ENCODE assay signal across 1 cellular context in genomic region chr19:49113762-49114629, GRCh38.
A peak's percentile ranks its signal among the peaks of the same experiment; 100 is the strongest.
TF ChIP-seq lines count a peak whose summit lies in the region.

LIN7B (plus strand) TSS chr19:49114370; CDS start chr19:49114405, 35 bp downstream.

TF ChIP-seq in HEK293, 187 proteins besides CTCF, POLR2A, EP300 and RAD21 (continued from another document and continues in another):
- TF ChIP-seq ZNF518A (tag by site-specific recombination; conservative IDR thresholded peaks at IDR 0.05; ENCODE audit: low read depth) (no peak), ZNF660 (tag by site-specific recombination; IDR thresholded peaks at IDR 0.05) (peak; percentile 30; the same call in 1 of the 2 replicates), ZNF398 (tag by site-specific recombination; IDR thresholded peaks at IDR 0.05) (0 out of 2 replicates have a peak, but pooled peaks have one; percentile 27), ZNF514 (tag by site-specific recombination; IDR thresholded peaks at IDR 0.05) (no peak), INSM2 (tag by site-specific recombination; IDR thresholded peaks at IDR 0.05) (no peak), ZNF555 (tag by site-specific recombination; conservative IDR thresholded peaks at IDR 0.05) (no peak), ZNF214 (tag by site-specific recombination; IDR thresholded peaks at IDR 0.05; ENCODE audit: borderline replicate concordance) (no peak), SP2 (tag by site-specific recombination; IDR thresholded peaks at IDR 0.05) (peak; percentile 52), ZNF521 (tag by site-specific recombination; IDR thresholded peaks at IDR 0.05) (no peak), ZNF639 (tag by site-specific recombination; IDR thresholded peaks at IDR 0.05) (0 out of 2 replicates have a peak, but pooled peaks have one; percentile 15), GLIS1 (tag by site-specific recombination; IDR thresholded peaks at IDR 0.05) (peak; percentile 89), HIC1 (tag by site-specific recombination; IDR thresholded peaks at IDR 0.05) (no peak), ZNF391 (tag by site-specific recombination; IDR thresholded peaks at IDR 0.05; ENCODE audit: borderline replicate concordance, low read depth) (no peak), SETDB1 (IDR thresholded peaks at IDR 0.05; ENCODE audit: insufficient read length, low read length) (no peak), ZIC2 (tag by site-specific recombination; IDR thresholded peaks at IDR 0.05) (peak; percentile 56; the same call in 1 of the 2 replicates), KLF8 (tag by site-specific recombination; IDR thresholded peaks at IDR 0.05) (peak; percentile 73; the same call in 1 of the 2 replicates), WT1 (tag by site-specific recombination; IDR thresholded peaks at IDR 0.05) (no peak), ZSCAN23 (tag by site-specific recombination; IDR thresholded peaks at IDR 0.05) (no peak), ZNF830 (tag by site-specific recombination; IDR thresholded peaks at IDR 0.05; ENCODE audit: low read depth) (no peak), GFI1B (tag by site-specific recombination; IDR thresholded peaks at IDR 0.05) (no peak), ZNF513 (tag by site-specific recombination; IDR thresholded peaks at IDR 0.05) (no peak), ZNF571 (tag by site-specific recombination; IDR thresholded peaks at IDR 0.05) (no peak), SCRT2 (tag by site-specific recombination; IDR thresholded peaks at IDR 0.05) (peak; percentile 79), ZNF580 (tag by site-specific recombination; IDR thresholded peaks at IDR 0.05) (no peak), ZNF292 (tag by site-specific recombination; IDR thresholded peaks at IDR 0.05; ENCODE audit: borderline replicate concordance, low read depth) (no peak), ZNF449 (tag by site-specific recombination; IDR thresholded peaks at IDR 0.05) (peak; percentile 76), GLIS2 (tag by site-specific recombination; IDR thresholded peaks at IDR 0.05) (peak; percentile 61; the same call in 1 of the 2 replicates), ZBTB17 (tag by site-specific recombination; IDR thresholded peaks at IDR 0.05) (peak; percentile 81), PRDM1 (tag by site-specific recombination; IDR thresholded peaks at IDR 0.05) (no peak; the same call in 1 of the 2 replicates), ZNF335 (tag by site-specific recombination; conservative IDR thresholded peaks at IDR 0.05) (peak; percentile 59), ZBTB11 (tag by site-specific recombination; conservative IDR thresholded peaks at IDR 0.05; ENCODE audit: low read depth) (0 out of 2 replicates have a peak, but pooled peaks have one; percentile 10), ZBTB21 (tag by site-specific recombination; IDR thresholded peaks at IDR 0.05) (no peak), BCL6B (tag by site-specific recombination; IDR thresholded peaks at IDR 0.05) (no peak), ZNF837 (tag by site-specific recombination; IDR thresholded peaks at IDR 0.05) (no peak)
